14 cellular contexts compared by ENCODE assay signal in the genomic region with DNA sequence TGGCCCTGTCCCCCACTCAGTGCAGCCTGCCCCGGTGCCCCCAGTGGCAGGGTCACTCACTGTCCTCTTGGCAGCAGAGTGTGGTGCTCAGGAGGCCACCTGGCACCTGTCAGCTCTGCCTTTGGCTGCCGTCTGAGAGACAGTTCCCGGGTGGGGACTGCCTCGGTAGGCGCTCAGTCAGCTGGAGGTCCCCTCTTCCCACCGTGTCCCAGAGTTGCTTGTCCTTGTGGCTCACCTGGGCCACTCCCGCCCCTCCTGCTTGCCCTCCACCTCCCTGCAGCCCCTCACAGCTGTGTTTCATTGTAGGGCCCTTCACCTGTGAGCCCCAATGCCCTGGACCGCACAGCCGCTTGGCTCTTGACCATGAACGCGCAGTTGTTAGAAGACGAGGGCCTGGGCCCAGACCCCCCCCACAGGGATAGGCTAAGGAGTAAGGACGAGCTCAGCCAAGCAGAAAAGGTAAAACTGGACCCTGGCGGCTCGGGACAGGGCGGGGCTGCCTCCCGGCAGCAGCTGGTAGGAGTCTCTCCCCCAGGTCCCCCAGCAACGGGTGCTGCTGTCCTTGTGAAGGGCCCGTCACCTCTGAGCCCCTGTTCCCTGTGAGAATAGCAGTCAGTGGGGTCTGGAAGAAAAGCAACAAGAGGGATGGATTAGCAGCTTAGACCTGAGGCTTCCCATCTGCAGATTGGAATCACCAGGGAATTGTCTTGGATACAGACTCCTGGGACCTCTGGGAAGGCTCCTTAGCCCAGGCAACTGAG.
A peak's percentile ranks its signal among the peaks of the same experiment; 100 is the strongest.
DNase-seq lines count a peak whose midpoint lies in the region; ATAC-seq and TF ChIP-seq lines count a peak whose summit lies in the region.
"Had no signal": no experiment of that assay in that cellular context is flagged by ENCODE, and none has a peak within 500 bp of the region (broad histone marks: within the 10 kb centered on the region; RNA-seq: fewer than 3 reads in every experiment).

No MANE protein-coding gene starts in this region.

- no peak overlapping the region for H3K27ac ChIP-seq in naive thymus-derived CD4-positive, alpha-beta T cell (ENCODE audit: low read depth, low read length)
- peak overlapping the region; percentile 89 for H3K27ac ChIP-seq in uterus
- H3K27ac ChIP-seq: Peyer's patch had no signal

- CTCF ChIA-PET in naive thymus-derived CD4-positive, alpha-beta T cell (lab: Charles Lee): no interaction called here

- H3K9me3 ChIP-seq in naive thymus-derived CD4-positive, alpha-beta T cell (ENCODE audit: control insufficient read depth in 2 of 3, low read length in 3 of 3): no peaks in the 10 kb centered on the region
- H3K9me3 ChIP-seq in uterus: no peaks in the 10 kb centered on the region
- H3K9me3 ChIP-seq: Peyer's patch had no signal

- no peaks in the 10 kb centered on the region for H3K4me1 Mint-ChIP-seq in naive thymus-derived CD4-positive, alpha-beta T cell
- H3K4me1 Mint-ChIP-seq in immature natural killer cell (no peaks in the 10 kb centered on the region), progenitor cell of endocrine pancreas (ENCODE audit: low read depth) (no peaks in the 10 kb centered on the region)
- H3K4me1 Mint-ChIP-seq: CD4-positive, CD25-positive, alpha-beta regulatory T cell had no signal

- H3K4me3 Mint-ChIP-seq in naive thymus-derived CD4-positive, alpha-beta T cell: no peak overlapping the region
- H3K4me3 Mint-ChIP-seq in immature natural killer cell: no peak overlapping the region
- no peak overlapping the region for H3K4me3 Mint-ChIP-seq in progenitor cell of endocrine pancreas (ENCODE audit: low read depth)
- H3K4me3 Mint-ChIP-seq: CD4-positive, CD25-positive, alpha-beta regulatory T cell had no signal

- H3K27ac Mint-ChIP-seq in naive thymus-derived CD4-positive, alpha-beta T cell: no peak overlapping the region
- H3K27ac Mint-ChIP-seq in immature natural killer cell (no peak overlapping the region), progenitor cell of endocrine pancreas (no peak overlapping the region)
- H3K27ac Mint-ChIP-seq: CD4-positive, CD25-positive, alpha-beta regulatory T cell had no signal

- POLR2A ChIA-PET in naive thymus-derived CD4-positive, alpha-beta T cell (lab: Charles Lee): no interaction called here

- no peaks in the 10 kb centered on the region for H3K36me3 ChIP-seq in naive thymus-derived CD4-positive, alpha-beta T cell (ENCODE audit: control insufficient read depth in 2 of 3, insufficient read depth in 3 of 3, low read length in 3 of 3)
- H3K36me3 ChIP-seq in uterus: no peaks in the 10 kb centered on the region

- intact Hi-C loops in cardiac septum (cut with DNase I) (no loop called here), uterus (cut with DNase I; ENCODE audit: low total_unique reads) (no loop called here)
- intact Hi-C loops in naive thymus-derived CD4-positive, alpha-beta T cell (cut with micrococcal nuclease): no loop called here

- no peaks in the 10 kb centered on the region for H3K36me3 Mint-ChIP-seq in naive thymus-derived CD4-positive, alpha-beta T cell
- H3K36me3 Mint-ChIP-seq in immature natural killer cell (no peaks in the 10 kb centered on the region), progenitor cell of endocrine pancreas (ENCODE audit: insufficient read depth) (peaks cover 28% of the 10 kb centered on the region)
- H3K36me3 Mint-ChIP-seq: CD4-positive, CD25-positive, alpha-beta regulatory T cell had no signal

- ATAC-seq in naive thymus-derived CD4-positive, alpha-beta T cell: peak; percentile 11

- H3K4me3 ChIP-seq in naive thymus-derived CD4-positive, alpha-beta T cell (ENCODE audit: low read length): no peak overlapping the region
- H3K4me3 ChIP-seq in uterus: no peak overlapping the region
- H3K4me3 ChIP-seq: Peyer's patch had no signal

- peaks cover 0 to 8% (median 3%) of the 10 kb centered on the region in 11 donors for H3K9me3 Mint-ChIP-seq in naive thymus-derived CD4-positive, alpha-beta T cell
- H3K9me3 Mint-ChIP-seq in immature natural killer cell: peaks cover 0 to 4% (median under 1%) of the 10 kb centered on the region in 6 donors
- H3K9me3 Mint-ChIP-seq in progenitor cell of endocrine pancreas (ENCODE audit: low read depth): no peaks in the 10 kb centered on the region
- H3K9me3 Mint-ChIP-seq: CD4-positive, CD25-positive, alpha-beta regulatory T cell had no signal

- H3K27me3 ChIP-seq in naive thymus-derived CD4-positive, alpha-beta T cell (ENCODE audit: control insufficient read depth in 2 of 2, insufficient read depth in 2 of 2, low read length in 2 of 2): no peaks in the 10 kb centered on the region
- no peaks in the 10 kb centered on the region for H3K27me3 ChIP-seq in uterus
- H3K27me3 ChIP-seq: Peyer's patch had no signal

- TF ChIP-seq CTCF in uterus (IDR thresholded peaks at IDR 0.05) (no peak), progenitor cell of endocrine pancreas (IDR thresholded peaks at IDR 0.05; ENCODE audit: unreplicated experiment) (no peak)

- H3K4me1 ChIP-seq in naive thymus-derived CD4-positive, alpha-beta T cell (ENCODE audit: control insufficient read depth in 2 of 2, insufficient read depth in 2 of 2, low read length in 2 of 2): no peaks in the 10 kb centered on the region
- peaks cover 4 to 31% of the 10 kb centered on the region in 2 donors for H3K4me1 ChIP-seq in uterus
- H3K4me1 ChIP-seq: Peyer's patch had no signal

- no peak for TF ChIP-seq POLR2A in uterus (IDR thresholded peaks at IDR 0.05)

- peaks cover 0 to 6% (median 0%) of the 10 kb centered on the region in 5 donors for H3K27me3 Mint-ChIP-seq in naive thymus-derived CD4-positive, alpha-beta T cell
- H3K27me3 Mint-ChIP-seq in immature natural killer cell (ENCODE audit: low read depth in 3 of 3): peaks cover 0 to 5% (median 0%) of the 10 kb centered on the region in 3 donors
- H3K27me3 Mint-ChIP-seq in progenitor cell of endocrine pancreas: no peaks in the 10 kb centered on the region

- DNase-seq in activated CD8-positive, alpha-beta memory T cell treated with anti-CD3 and anti-CD28 coated beads, Interleukin-2, amount 50 U/mL, for 4 hours: peak; percentile 12
- DNase-seq in activated CD8-positive, alpha-beta memory T cell treated with anti-CD3 and anti-CD28 coated beads, Interleukin-2, amount 50 U/mL, for 48 hours: no peak
- peak; percentile 67 for DNase-seq in cardiac septum (ENCODE audit: low spot score)
- no peak for DNase-seq in naive thymus-derived CD4-positive, alpha-beta T cell
- no peak for DNase-seq in uterus
- DNase-seq in immature natural killer cell: no peak
- DNase-seq in progenitor cell of endocrine pancreas (ENCODE audit: low spot score, unreplicated experiment): no peak
- DNase-seq in CD1c-positive myeloid dendritic cell (ENCODE audit: extremely low spot score): no peak
- DNase-seq: activated CD8-positive, alpha-beta memory T cell treated with anti-CD3 and anti-CD28 coated beads for 24 hours; CD4-positive, CD25-positive, alpha-beta regulatory T cell; NCI-H2029; stimulated activated CD4-positive, alpha-beta T cell treated with anti-CD3 and anti-CD28 coated beads, Interleukin-4, amount 100 ng/mL, for 4 hours; trophoblast cell had no signal

Comparison
In these comparisons a context has a peak if more than half of its experiments do, and no peak if none do; other contexts are left out.
1. DNase-seq: peak in activated CD8-positive, alpha-beta memory T cell treated with anti-CD3 and anti-CD28 coated beads, Interleukin-2, amount 50 U/mL, for 4 hours (single experiment) and cardiac septum (single experiment); none in activated CD8-positive, alpha-beta memory T cell treated with anti-CD3 and anti-CD28 coated beads, Interleukin-2, amount 50 U/mL, for 48 hours (single experiment), naive thymus-derived CD4-positive, alpha-beta T cell (0 of 9), uterus (0 of 2), immature natural killer cell (0 of 3), progenitor cell of endocrine pancreas (single experiment) and CD1c-positive myeloid dendritic cell (single experiment).